ENCODE assay signal across 1 cellular context in the genomic region with DNA sequence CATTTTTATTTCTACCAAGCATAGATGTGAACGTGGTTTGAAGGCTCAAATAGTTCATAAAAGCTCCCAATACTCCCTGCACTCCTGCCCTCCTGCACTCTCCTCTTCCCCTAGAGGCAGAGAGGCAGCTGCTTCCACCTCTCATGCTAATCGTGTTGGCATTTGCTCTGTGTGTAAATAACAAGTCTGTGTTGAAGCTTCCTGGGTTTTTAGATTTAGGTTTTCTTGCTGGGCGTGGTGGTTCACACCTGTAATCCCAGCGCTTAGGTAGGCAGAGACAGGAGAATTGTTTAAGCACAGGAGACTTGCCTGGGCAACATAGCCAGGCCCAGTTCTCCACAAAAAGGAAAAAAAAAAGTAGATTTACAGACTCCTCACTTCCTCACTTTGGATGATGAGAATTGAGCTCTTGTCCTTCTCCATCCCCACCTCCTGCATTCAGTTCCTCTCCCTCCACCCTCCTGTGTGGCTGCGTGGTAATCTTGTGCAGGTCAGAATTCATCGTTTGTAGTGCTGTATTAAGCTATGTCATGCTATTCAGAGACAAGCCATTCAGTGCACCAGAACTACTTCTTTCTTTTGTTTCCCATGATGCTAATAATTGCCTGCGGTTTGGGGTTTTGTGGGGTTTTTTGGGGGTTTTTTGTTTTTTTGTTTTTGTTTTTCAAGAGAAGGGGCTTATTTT.
TF ChIP-seq lines count a peak whose summit lies in the region.

No MANE protein-coding gene starts in this region.

TF ChIP-seq in HepG2, 621 proteins besides CTCF, POLR2A, EP300 and RAD21:
- no peak for TF ChIP-seq ZBTB4 (CRISPR knock-in tag; IDR thresholded peaks at IDR 0.05; ENCODE audit: borderline replicate concordance)
- peak; percentile 56 for TF ChIP-seq FOXA3 (CRISPR knock-in tag; IDR thresholded peaks at IDR 0.05)
- TF ChIP-seq FOXA1 (IDR thresholded peaks at IDR 0.05), result no peak
- peak; percentile 66 for TF ChIP-seq FOXA1 (CRISPR knock-in tag; IDR thresholded peaks at IDR 0.05)
- TF ChIP-seq, protein P1, sequence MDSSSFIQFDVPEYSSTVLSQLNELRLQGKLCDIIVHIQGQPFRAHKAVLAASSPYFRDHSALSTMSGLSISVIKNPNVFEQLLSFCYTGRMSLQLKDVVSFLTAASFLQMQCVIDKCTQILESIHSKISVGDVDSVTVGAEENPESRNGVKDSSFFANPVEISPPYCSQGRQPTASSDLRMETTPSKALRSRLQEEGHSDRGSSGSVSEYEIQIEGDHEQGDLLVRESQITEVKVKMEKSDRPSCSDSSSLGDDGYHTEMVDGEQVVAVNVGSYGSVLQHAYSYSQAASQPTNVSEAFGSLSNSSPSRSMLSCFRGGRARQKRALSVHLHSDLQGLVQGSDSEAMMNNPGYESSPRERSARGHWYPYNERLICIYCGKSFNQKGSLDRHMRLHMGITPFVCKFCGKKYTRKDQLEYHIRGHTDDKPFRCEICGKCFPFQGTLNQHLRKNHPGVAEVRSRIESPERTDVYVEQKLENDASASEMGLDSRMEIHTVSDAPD (CRISPR knock-in tag; IDR thresholded peaks at IDR 0.05), result no peak
- no peak for TF ChIP-seq FOXP1 (IDR thresholded peaks at IDR 0.05)
- peak; percentile 27; the same call in 1 of the 2 replicates for TF ChIP-seq FOXP1 (CRISPR knock-in tag; IDR thresholded peaks at IDR 0.05)
- 0 out of 2 replicates have a peak, but pooled peaks have one; percentile 41 for TF ChIP-seq ZNF17 (CRISPR knock-in tag; IDR thresholded peaks at IDR 0.05)
- no peak for TF ChIP-seq RBFOX2 (IDR thresholded peaks at IDR 0.05; ENCODE audit: low read depth, low read length)
- TF ChIP-seq NRL (CRISPR knock-in tag; IDR thresholded peaks at IDR 0.05; ENCODE audit: borderline replicate concordance), result no peak
- TF ChIP-seq ZNF121 (CRISPR knock-in tag; IDR thresholded peaks at IDR 0.05), result peak; percentile 23; the same call in 1 of the 2 replicates
TF ChIP-seq in HepG2: peak in this region for 5.
